In genomic region chr14:62882967-62883366, GRCh38 we compare ENCODE assay signal across 40 cellular contexts.
"Had no signal": no experiment of that assay in that cellular context is flagged by ENCODE, and none has a peak within 500 bp of the region (broad histone marks: within the 10 kb centered on the region; RNA-seq: fewer than 3 reads in every experiment).

No MANE protein-coding gene starts in this region.

- ATAC-seq: activated naive CD4-positive, alpha-beta T cell treated with anti-CD3 and anti-CD28 coated beads, Interleukin-2, amount 50 U/mL, for 72 hours; activated naive CD8-positive, alpha-beta T cell treated with anti-CD3 and anti-CD28 coated beads, Interleukin-2, amount 50 U/mL, for 24 hours; activated T-cell treated with anti-CD3 and anti-CD28 coated beads, Interleukin-2, amount 50 U/mL, for 4 hours; activated T-cell treated with anti-CD3 and anti-CD28 coated beads, Interleukin-2, amount 50 U/mL, for 72 hours; activated T-helper 17 cell treated with anti-CD3 and anti-CD28 coated beads, Interleukin-2, amount 50 U/mL, for 72 hours; body of pancreas had no signal

- H3K36me3 ChIP-seq: adrenal gland, ascending aorta, brain microvascular endothelial cell, breast epithelium, cardiac muscle cell had no signal

- DNase-seq: activated effector memory CD4-positive, alpha-beta T cell treated with anti-CD3 and anti-CD28 coated beads, Interleukin-2, amount 50 U/mL, for 16 hours; activated effector memory CD4-positive, alpha-beta T cell treated with Interleukin-2 at 50 U/mL for 16 hours; activated gamma-delta T cell; activated gamma-delta T cell treated with Interleukin-2 at 50 U/mL for 16 hours; activated naive CD4-positive, alpha-beta T cell; activated naive CD4-positive, alpha-beta T cell treated with anti-CD3 and anti-CD28 coated beads for 36 hours; activated naive CD4-positive, alpha-beta T cell treated with anti-CD3 and anti-CD28 coated beads, Interleukin-2, amount 10 ng/mL, durations not matched to agents 7 days and 5 days; activated naive CD4-positive, alpha-beta T cell treated with anti-CD3 and anti-CD28 coated beads, Interleukin-2, amount 50 U/mL, for 16 hours; activated naive CD4-positive, alpha-beta T cell treated with Interleukin-2 at 50 U/mL for 16 hours; activated naive CD8-positive, alpha-beta T cell treated with anti-CD3 and anti-CD28 coated beads for 36 hours; activated naive CD8-positive, alpha-beta T cell treated with anti-CD3 and anti-CD28 coated beads, Interleukin-2, amount 10 ng/mL, durations not matched to agents 7 days and 5 days; activated naive CD8-positive, alpha-beta T cell treated with anti-CD3 and anti-CD28 coated beads, Interleukin-2, amount 50 U/mL, for 24 hours; activated T-cell treated with anti-CD3 and anti-CD28 coated beads, Interleukin-2, amount 50 U/mL, for 24 hours; activated T-cell treated with anti-CD3 and anti-CD28 coated beads, Interleukin-2, amount 50 U/mL, for 4 hours; activated T-cell treated with anti-CD3 and anti-CD28 coated beads, Interleukin-2, amount 50 U/mL, for 48 hours; activated T-cell treated with anti-CD3 and anti-CD28 coated beads, Interleukin-2, amount 50 U/mL, for 72 hours; adrenal gland; amniotic stem cell; amygdala; anterior cingulate cortex; aorta; body of pancreas; brain microvascular endothelial cell; caudate nucleus; central memory CD4-positive, alpha-beta T cell; cerebellar nuclear complex had no signal

- H3K4me1 Mint-ChIP-seq: activated naive CD4-positive, alpha-beta T cell treated with anti-CD3 and anti-CD28 coated beads, Interleukin-2, amount 10 ng/mL, durations not matched to agents 7 days and 5 days; activated naive CD4-positive, alpha-beta T cell treated with anti-CD3 and anti-CD28 coated beads, Interleukin-2, amount 50 U/mL, for 24 hours; activated naive CD8-positive, alpha-beta T cell treated with anti-CD3 and anti-CD28 coated beads for 36 hours; activated naive CD8-positive, alpha-beta T cell treated with anti-CD3 and anti-CD28 coated beads, Interleukin-2, amount 10 ng/mL, durations not matched to agents 7 days and 5 days; activated naive CD8-positive, alpha-beta T cell treated with anti-CD3 and anti-CD28 coated beads, Interleukin-2, amount 50 U/mL, for 24 hours; activated T-helper 17 cell treated with anti-CD3 and anti-CD28 coated beads, Interleukin-2, amount 50 U/mL, for 72 hours; brain; central memory CD8-positive, alpha-beta T cell had no signal

- FAIRE-seq: astrocyte, bronchial epithelial cell, colon had no signal

- H3K4me3 ChIP-seq: adrenal gland, ascending aorta, body of pancreas, breast epithelium, cardiac muscle cell had no signal

- H3K36me3 Mint-ChIP-seq: activated naive CD4-positive, alpha-beta T cell treated with anti-CD3 and anti-CD28 coated beads, Interleukin-2, amount 10 ng/mL, durations not matched to agents 7 days and 5 days; activated naive CD4-positive, alpha-beta T cell treated with anti-CD3 and anti-CD28 coated beads, Interleukin-2, amount 50 U/mL, for 24 hours; activated naive CD4-positive, alpha-beta T cell treated with anti-CD3 and anti-CD28 coated beads, Interleukin-2, amount 50 U/mL, for 72 hours; activated naive CD8-positive, alpha-beta T cell; activated naive CD8-positive, alpha-beta T cell treated with anti-CD3 and anti-CD28 coated beads for 36 hours; activated naive CD8-positive, alpha-beta T cell treated with anti-CD3 and anti-CD28 coated beads, Interleukin-2, amount 10 ng/mL, durations not matched to agents 7 days and 5 days; brain had no signal

- H3K27me3 ChIP-seq: adrenal gland, ascending aorta, body of pancreas, brain microvascular endothelial cell, breast epithelium, cardiac muscle cell had no signal

- H3K27me3 Mint-ChIP-seq: activated naive CD4-positive, alpha-beta T cell treated with anti-CD3 and anti-CD28 coated beads, Interleukin-2, amount 10 ng/mL, durations not matched to agents 7 days and 5 days; activated naive CD4-positive, alpha-beta T cell treated with anti-CD3 and anti-CD28 coated beads, Interleukin-2, amount 50 U/mL, for 24 hours; activated naive CD8-positive, alpha-beta T cell; activated naive CD8-positive, alpha-beta T cell treated with anti-CD3 and anti-CD28 coated beads for 36 hours; activated naive CD8-positive, alpha-beta T cell treated with anti-CD3 and anti-CD28 coated beads, Interleukin-2, amount 10 ng/mL, durations not matched to agents 7 days and 5 days; activated naive CD8-positive, alpha-beta T cell treated with anti-CD3 and anti-CD28 coated beads, Interleukin-2, amount 50 U/mL, for 24 hours; activated T-cell treated with anti-CD3 and anti-CD28 coated beads, Interleukin-2, amount 50 U/mL, for 24 hours; activated T-helper 17 cell treated with anti-CD3 and anti-CD28 coated beads, Interleukin-2, amount 50 U/mL, for 72 hours; brain; central memory CD8-positive, alpha-beta T cell had no signal

- H3K27ac Mint-ChIP-seq: activated naive CD4-positive, alpha-beta T cell treated with anti-CD3 and anti-CD28 coated beads for 36 hours; activated naive CD4-positive, alpha-beta T cell treated with anti-CD3 and anti-CD28 coated beads, Interleukin-2, amount 10 ng/mL, durations not matched to agents 7 days and 5 days; activated naive CD4-positive, alpha-beta T cell treated with anti-CD3 and anti-CD28 coated beads, Interleukin-2, amount 50 U/mL, for 24 hours; activated naive CD4-positive, alpha-beta T cell treated with anti-CD3 and anti-CD28 coated beads, Interleukin-2, amount 50 U/mL, for 72 hours; activated naive CD8-positive, alpha-beta T cell; activated naive CD8-positive, alpha-beta T cell treated with anti-CD3 and anti-CD28 coated beads for 36 hours; activated naive CD8-positive, alpha-beta T cell treated with anti-CD3 and anti-CD28 coated beads, Interleukin-2, amount 10 ng/mL, durations not matched to agents 7 days and 5 days; activated naive CD8-positive, alpha-beta T cell treated with anti-CD3 and anti-CD28 coated beads, Interleukin-2, amount 50 U/mL, for 24 hours; activated T-cell treated with anti-CD3 and anti-CD28 coated beads, Interleukin-2, amount 50 U/mL, for 24 hours; activated T-cell treated with anti-CD3 and anti-CD28 coated beads, Interleukin-2, amount 50 U/mL, for 72 hours; activated T-helper 1 cell treated with anti-CD3 and anti-CD28 coated beads, Interleukin-12 subunit alpha, Interleukin-12 subunit beta, Interleukin-2, Interleukin-4 antibody, amounts not matched to agents 30 ng/mL and 10 ng/mL and 1 ng/mL, durations not matched to agents 14 hours and 24 hours and 36 hours; activated T-helper 17 cell treated with anti-CD3 and anti-CD28 coated beads, Interleukin-2, amount 50 U/mL, for 72 hours; activated T-helper 2 cell treated with anti-CD3 and anti-CD28 coated beads, Interferon-gamma antibody, Interleukin-2, Interleukin-4, amounts not matched to agents 10 μg/mL and 5 μg/mL and 100 μg/mL, durations not matched to agents 14 hours and 24 hours and 36 hours; brain had no signal

- H3K9me3 ChIP-seq: adrenal gland, ascending aorta, body of pancreas, breast epithelium had no signal

- H3K4me1 ChIP-seq: adrenal gland, ascending aorta, body of pancreas, breast epithelium had no signal

- H3K27ac ChIP-seq: adrenal gland, ascending aorta, body of pancreas, brain microvascular endothelial cell, breast epithelium, cardiac muscle cell had no signal

- H3K9me3 Mint-ChIP-seq: activated naive CD4-positive, alpha-beta T cell treated with anti-CD3 and anti-CD28 coated beads for 36 hours; activated naive CD4-positive, alpha-beta T cell treated with anti-CD3 and anti-CD28 coated beads, Interleukin-2, amount 10 ng/mL, durations not matched to agents 7 days and 5 days; activated naive CD4-positive, alpha-beta T cell treated with anti-CD3 and anti-CD28 coated beads, Interleukin-2, amount 50 U/mL, for 24 hours; activated naive CD4-positive, alpha-beta T cell treated with anti-CD3 and anti-CD28 coated beads, Interleukin-2, amount 50 U/mL, for 72 hours; activated naive CD8-positive, alpha-beta T cell treated with anti-CD3 and anti-CD28 coated beads for 36 hours; activated naive CD8-positive, alpha-beta T cell treated with anti-CD3 and anti-CD28 coated beads, Interleukin-2, amount 50 U/mL, for 24 hours; activated T-cell treated with anti-CD3 and anti-CD28 coated beads, Interleukin-2, amount 50 U/mL, for 24 hours; activated T-cell treated with anti-CD3 and anti-CD28 coated beads, Interleukin-2, amount 50 U/mL, for 4 hours; activated T-helper 1 cell treated with anti-CD3 and anti-CD28 coated beads, Interleukin-12 subunit alpha, Interleukin-12 subunit beta, Interleukin-2, Interleukin-4 antibody, amounts not matched to agents 30 ng/mL and 10 ng/mL and 1 ng/mL, durations not matched to agents 14 hours and 24 hours and 36 hours; activated T-helper 17 cell treated with anti-CD3 and anti-CD28 coated beads, Interleukin-2, amount 50 U/mL, for 72 hours; activated T-helper 2 cell treated with anti-CD3 and anti-CD28 coated beads, Interferon-gamma antibody, Interleukin-2, Interleukin-4, amounts not matched to agents 10 μg/mL and 5 μg/mL and 100 μg/mL, durations not matched to agents 14 hours and 24 hours and 36 hours; central memory CD8-positive, alpha-beta T cell had no signal

- H3K4me3 Mint-ChIP-seq: activated naive CD4-positive, alpha-beta T cell treated with anti-CD3 and anti-CD28 coated beads for 36 hours; activated naive CD4-positive, alpha-beta T cell treated with anti-CD3 and anti-CD28 coated beads, Interleukin-2, amount 10 ng/mL, durations not matched to agents 7 days and 5 days; activated naive CD4-positive, alpha-beta T cell treated with anti-CD3 and anti-CD28 coated beads, Interleukin-2, amount 50 U/mL, for 24 hours; activated naive CD8-positive, alpha-beta T cell; activated naive CD8-positive, alpha-beta T cell treated with anti-CD3 and anti-CD28 coated beads for 36 hours; activated naive CD8-positive, alpha-beta T cell treated with anti-CD3 and anti-CD28 coated beads, Interleukin-2, amount 10 ng/mL, durations not matched to agents 7 days and 5 days; activated naive CD8-positive, alpha-beta T cell treated with anti-CD3 and anti-CD28 coated beads, Interleukin-2, amount 50 U/mL, for 24 hours; activated T-cell treated with anti-CD3 and anti-CD28 coated beads, Interleukin-2, amount 50 U/mL, for 24 hours; activated T-cell treated with anti-CD3 and anti-CD28 coated beads, Interleukin-2, amount 50 U/mL, for 4 hours; activated T-cell treated with anti-CD3 and anti-CD28 coated beads, Interleukin-2, amount 50 U/mL, for 72 hours; activated T-helper 1 cell treated with anti-CD3 and anti-CD28 coated beads, Interleukin-12 subunit alpha, Interleukin-12 subunit beta, Interleukin-2, Interleukin-4 antibody, amounts not matched to agents 30 ng/mL and 10 ng/mL and 1 ng/mL, durations not matched to agents 14 hours and 24 hours and 36 hours; activated T-helper 17 cell treated with anti-CD3 and anti-CD28 coated beads, Interleukin-2, amount 50 U/mL, for 72 hours; brain; central memory CD8-positive, alpha-beta T cell had no signal
